In the genomic region with DNA sequence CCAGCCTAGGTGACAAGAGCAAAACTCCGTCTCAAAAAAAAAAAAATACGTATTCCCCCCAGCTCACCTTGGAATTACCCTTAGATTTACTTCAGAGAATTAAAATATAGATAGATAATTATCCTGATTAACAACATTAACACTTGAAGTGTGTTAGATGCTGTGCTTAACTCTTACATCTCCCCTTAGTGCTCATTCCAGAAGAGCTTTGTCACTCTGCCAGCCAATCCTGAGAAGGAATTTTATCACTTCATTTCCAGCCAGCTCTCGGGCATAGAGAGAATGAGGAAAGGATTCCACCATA, we compare ENCODE assay signal across 8 cellular contexts. TPM values are rescaled to one million over a fixed set of nuclear protein-coding genes. Genes with fewer than 3 reads are reported as not detected.
DNase-seq lines count a peak whose midpoint lies in the region; ATAC-seq and TF ChIP-seq lines count a peak whose summit lies in the region.

No MANE protein-coding gene starts in this region.

- H3K27ac Mint-ChIP-seq in CD8-positive, alpha-beta memory T cell = peak overlapping the region in 3 of 8 donors; percentile 72 to 88 (median 74)

- peak in 1 of 5 donors; percentile 15 for DNase-seq in CD8-positive, alpha-beta memory T cell
- DNase-seq in SJCRH30 = no peak
- DNase-seq in fibroblast of pulmonary artery (ENCODE audit: low read depth) = no peak
- peak; percentile 30 for DNase-seq in retinal pigment epithelial cell (ENCODE audit: low read depth)
- no peak for DNase-seq in NCI-H2029 (lab: John Stamatoyannopoulos, UW)
- DNase-seq in DMS114 treated with DMSO at 0.1 percent for 48 hours (lab: John Stamatoyannopoulos, UW; ENCODE audit: unreplicated experiment) = no peak
- no peak for DNase-seq in NCI-H2107 (lab: John Stamatoyannopoulos, UW)

- H3K36me3 Mint-ChIP-seq in CD8-positive, alpha-beta memory T cell = peaks cover 0 to 40% (median 4%) of the 10 kb centered on the region in 3 donors

- peaks cover 13% of the 10 kb centered on the region for H3K36me3 ChIP-seq in CD8-positive, alpha-beta memory T cell (ENCODE audit: insufficient read depth, low read length)
- H3K36me3 ChIP-seq in SJCRH30 = peaks cover 12% of the 10 kb centered on the region; the same call in 1 of the 2 replicates

- H3K27ac ChIP-seq in CD8-positive, alpha-beta memory T cell (ENCODE audit: low read depth, low read length) = peak overlapping the region; percentile 95
- peak overlapping the region; percentile 95 for H3K27ac ChIP-seq in SJCRH30

- TF ChIP-seq CTCF in fibroblast of pulmonary artery (IDR thresholded peaks at IDR 0.05; ENCODE audit: low read length, missing control alignments) (no peak), retinal pigment epithelial cell (conservative IDR thresholded peaks at IDR 0.05; ENCODE audit: low read depth, low read length) (no peak)

- CTCF ChIA-PET in CD8-positive, alpha-beta memory T cell (lab: Charles Lee) = interaction anchor here (1.4 to 3.6 kb wide), 5 partner anchors 11 to 45 kb away, joined by 3 to 21 read pairs (median 13); a partner anchor contains a TSS

- H3K4me1 Mint-ChIP-seq in CD8-positive, alpha-beta memory T cell = peaks cover 24 to 38% (median 27%) of the 10 kb centered on the region in 3 donors

- no peak for ATAC-seq in HG03095 (IDR thresholded peaks at IDR 0.05; ENCODE audit: unreplicated experiment)

- no peaks in the 10 kb centered on the region for H3K27me3 Mint-ChIP-seq in CD8-positive, alpha-beta memory T cell

- H3K4me3 ChIP-seq in CD8-positive, alpha-beta memory T cell (ENCODE audit: low read length) = no peak overlapping the region
- peak overlapping the region; percentile 70 for H3K4me3 ChIP-seq in SJCRH30
- H3K4me3 ChIP-seq in fibroblast of pulmonary artery (replicated peaks; ENCODE audit: low read depth, low read length) = peak overlapping the region; percentile 83
- H3K4me3 ChIP-seq in retinal pigment epithelial cell (ENCODE audit: low read length) = peak overlapping the region; percentile 85

- POLR2A ChIA-PET in CD8-positive, alpha-beta memory T cell (lab: Charles Lee) = interaction anchor here (0.6 to 4.2 kb wide), 2 partner anchors 11 to 1005 kb away, joined by 3 to 30 read pairs; a partner anchor contains a TSS

- peak overlapping the region in 1 of 7 donors; percentile 64 for H3K4me3 Mint-ChIP-seq in CD8-positive, alpha-beta memory T cell

- peaks cover 40% of the 10 kb centered on the region for H3K4me1 ChIP-seq in CD8-positive, alpha-beta memory T cell (ENCODE audit: insufficient read depth, low read length)
- peaks cover 25% of the 10 kb centered on the region for H3K4me1 ChIP-seq in SJCRH30

- H3K9me3 ChIP-seq in CD8-positive, alpha-beta memory T cell (ENCODE audit: low read length) = no peaks in the 10 kb centered on the region
- no peaks in the 10 kb centered on the region for H3K9me3 ChIP-seq in SJCRH30 (replicated peaks)

- H3K9me3 Mint-ChIP-seq in CD8-positive, alpha-beta memory T cell = no peaks in the 10 kb centered on the region

- H3K27me3 ChIP-seq in CD8-positive, alpha-beta memory T cell (ENCODE audit: insufficient read depth, low read length, poor library complexity, severe bottlenecking) = no peaks in the 10 kb centered on the region
- H3K27me3 ChIP-seq in SJCRH30 = no peaks in the 10 kb centered on the region

RNA-seq across cellular contexts. Expression of a gene that starts 1.6 kb away (rescaled TPM):
- total RNA-seq in CD8-positive, alpha-beta memory T cell = 10 to 100 TPM; 37.4 to 40.8 TPM
- polyA plus RNA-seq in CD8-positive, alpha-beta memory T cell = 32.7 TPM
- total RNA-seq in SJCRH30 (2014; rRNA removed; shearing (Covaris generic)) = 102 and 110 TPM in 2 replicates

RNA-seq across cellular contexts. Expression of a gene that starts 2.3 kb away (rescaled TPM):
- total RNA-seq in CD8-positive, alpha-beta memory T cell = 100 to 1,000 TPM; 125 to 126 TPM
- polyA plus RNA-seq in CD8-positive, alpha-beta memory T cell = 46.8 TPM
- total RNA-seq in SJCRH30 (2014; rRNA removed; shearing (Covaris generic)) = 299 and 303 TPM in 2 replicates

RNA-seq across cellular contexts. Expression of a gene that starts 10.6 kb away (rescaled TPM):
- total RNA-seq in CD8-positive, alpha-beta memory T cell = 10 to 100 TPM; 34.2 to 35.3 TPM
- 42.6 TPM for polyA plus RNA-seq in CD8-positive, alpha-beta memory T cell
- total RNA-seq in SJCRH30 (2014; rRNA removed; shearing (Covaris generic)) = 29.4 and 29.8 TPM in 2 replicates

RNA-seq across cellular contexts. Expression of a gene that starts 11.0 kb away (rescaled TPM):
- 10 to 100 TPM; 73.7 to 76.3 TPM for total RNA-seq in CD8-positive, alpha-beta memory T cell
- polyA plus RNA-seq in CD8-positive, alpha-beta memory T cell = 51.2 TPM
- 25.6 and 28.0 TPM in 2 replicates for total RNA-seq in SJCRH30 (2014; rRNA removed; shearing (Covaris generic))

RNA-seq across cellular contexts. Expression of a gene that starts 16.3 kb away (rescaled TPM):
- 10 to 100 TPM; 35.9 to 36.1 TPM for total RNA-seq in CD8-positive, alpha-beta memory T cell
- polyA plus RNA-seq in CD8-positive, alpha-beta memory T cell = 295 TPM
- total RNA-seq in SJCRH30 (2014; rRNA removed; shearing (Covaris generic)) = 40.2 TPM in 2 replicates
